In genomic region chr19:18321729-18322091, GRCh38 we compare ENCODE assay signal across 8 cellular contexts. TPM values are rescaled to one million over a fixed set of nuclear protein-coding genes. Genes with fewer than 3 reads are reported as not detected.
DNase-seq lines count a peak whose midpoint lies in the region; TF ChIP-seq lines count a peak whose summit lies in the region.

No MANE protein-coding gene starts in this region.

- H3K27ac Mint-ChIP-seq in activated CD4-positive, alpha-beta memory T cell treated with anti-CD3 and anti-CD28 coated beads, Interleukin-2, amount 10 ng/mL, durations not matched to agents 7 days and 5 days, result peak overlapping the region; percentile 96

- no peaks in the 10 kb centered on the region for H3K36me3 ChIP-seq in vagina

- peak overlapping the region; percentile 89 for H3K27ac ChIP-seq in vagina

- CTCF ChIA-PET in activated CD4-positive, alpha-beta memory T cell treated with anti-CD3 and anti-CD28 coated beads, Interleukin-2, amount 10 ng/mL, durations not matched to agents 7 days and 5 days (lab: Charles Lee), result interaction anchor here (0.7 to 13.8 kb wide), 15 partner anchors 10 to 170 kb away, joined by 3 to 393 read pairs (median 5); partner anchors contain the start of genes IQCN, JUND and RAB3A
- CTCF ChIA-PET in HEK293T (lab: Yijun Ruan, JAX), result interaction anchor here (1.2 to 3.6 kb wide), 3 partner anchors 17 to 46 kb away, joined by 7 to 59 read pairs (median 8); partner anchors contain the start of gene JUND

- DNase-seq in stimulated activated CD4-positive, alpha-beta T cell treated with anti-CD3 and anti-CD28 coated beads, Interleukin-1b, Interleukin-23, amount 100 ng/mL, for 48 hours, result peak; percentile 44
- no peak for DNase-seq in stimulated activated CD4-positive, alpha-beta T cell treated with anti-CD3 and anti-CD28 coated beads, Interleukin-4, amount 100 ng/mL, for 4 hours
- DNase-seq in activated CD4-positive, alpha-beta memory T cell treated with anti-CD3 and anti-CD28 coated beads, Interleukin-2, amount 10 ng/mL, durations not matched to agents 7 days and 5 days, result peak; percentile 61
- DNase-seq in islet precursor cell, result peak; percentile 85
- no peak for DNase-seq in vagina (ENCODE audit: extremely low spot score in 2 of 2)
- DNase-seq in HPDE6-E6E7 (ENCODE audit: extremely low spot score), result no peak
- DNase-seq in NCI-H2171 treated with DMSO at 0.1 percent for 48 hours (lab: John Stamatoyannopoulos, UW), result no peak
- no peak for DNase-seq in HEK293T (ENCODE audit: extremely low spot score)

- H3K27me3 Mint-ChIP-seq in activated CD4-positive, alpha-beta memory T cell treated with anti-CD3 and anti-CD28 coated beads, Interleukin-2, amount 10 ng/mL, durations not matched to agents 7 days and 5 days, result no peaks in the 10 kb centered on the region

- no peaks in the 10 kb centered on the region for H3K9me3 Mint-ChIP-seq in activated CD4-positive, alpha-beta memory T cell treated with anti-CD3 and anti-CD28 coated beads, Interleukin-2, amount 10 ng/mL, durations not matched to agents 7 days and 5 days

- peaks cover 61% of the 10 kb centered on the region for H3K4me1 Mint-ChIP-seq in activated CD4-positive, alpha-beta memory T cell treated with anti-CD3 and anti-CD28 coated beads, Interleukin-2, amount 10 ng/mL, durations not matched to agents 7 days and 5 days

- H3K4me3 ChIP-seq in vagina, result peak overlapping the region; percentile 71 to 73

- intact Hi-C loops in vagina (cut with DNase I), result no loop called here

- H3K4me3 Mint-ChIP-seq in activated CD4-positive, alpha-beta memory T cell treated with anti-CD3 and anti-CD28 coated beads, Interleukin-2, amount 10 ng/mL, durations not matched to agents 7 days and 5 days, result peak overlapping the region; percentile 91

- TF ChIP-seq CTCF in vagina (IDR thresholded peaks at IDR 0.05), result no peak

- no peaks in the 10 kb centered on the region for H3K9me3 ChIP-seq in vagina

- H3K36me3 Mint-ChIP-seq in activated CD4-positive, alpha-beta memory T cell treated with anti-CD3 and anti-CD28 coated beads, Interleukin-2, amount 10 ng/mL, durations not matched to agents 7 days and 5 days (ENCODE audit: low read depth), result peaks cover 42% of the 10 kb centered on the region

- H3K27me3 ChIP-seq in vagina, result no peaks in the 10 kb centered on the region

- TF ChIP-seq POLR2A in vagina (IDR thresholded peaks at IDR 0.05), result no peak

- peaks cover 40% of the 10 kb centered on the region for H3K4me1 ChIP-seq in vagina

- POLR2A ChIA-PET in activated CD4-positive, alpha-beta memory T cell treated with anti-CD3 and anti-CD28 coated beads, Interleukin-2, amount 10 ng/mL, durations not matched to agents 7 days and 5 days (lab: Charles Lee), result interaction anchor here (0.9 to 25.3 kb wide), 16 partner anchors 9 to 1012 kb away, joined by 3 to 1184 read pairs (median 6); partner anchors contain the start of genes DDA1, IQCN, JUND and MPV17L2
- POLR2A ChIA-PET in HEK293T (lab: Yijun Ruan, JAX), result interaction anchor here (0.8 to 21.8 kb wide), 16 partner anchors 8 to 99 kb away, joined by 3 to 491 read pairs (median 6); partner anchors contain the start of genes IQCN, JUND and SSBP4

TF ChIP-seq in HEK293T, 16 proteins besides CTCF, POLR2A, EP300 and RAD21:
- no peak for TF ChIP-seq SUZ12 (IDR thresholded peaks at IDR 0.05)
- TF ChIP-seq SP1 (IDR thresholded peaks at IDR 0.05), result no peak
- TF ChIP-seq LEF1 (IDR thresholded peaks at IDR 0.05; ENCODE audit: borderline replicate concordance), result no peak
- TF ChIP-seq CTBP1 (IDR thresholded peaks at IDR 0.05; ENCODE audit: borderline replicate concordance), result no peak
- no peak for TF ChIP-seq ARNT (IDR thresholded peaks at IDR 0.05)
- no peak for TF ChIP-seq ELF4 (IDR thresholded peaks at IDR 0.05)
- TF ChIP-seq L3MBTL2 (conservative IDR thresholded peaks at IDR 0.05), result no peak
- TF ChIP-seq ZNF384 (IDR thresholded peaks at IDR 0.05), result no peak
- TF ChIP-seq FOXK2 (IDR thresholded peaks at IDR 0.05), result no peak
- no peak for TF ChIP-seq FOXA1 (IDR thresholded peaks at IDR 0.05)

RNA-seq across cellular contexts. Expression of gene LSM4, which starts 1.2 kb away (rescaled TPM):
- total RNA-seq in activated CD4-positive, alpha-beta memory T cell treated with anti-CD3 and anti-CD28 coated beads, Interleukin-2, amount 10 ng/mL, durations not matched to agents 7 days and 5 days, result 100 to 1,000 TPM; 180 to 186 TPM
- total RNA-seq in vagina, result 54.3 TPM

RNA-seq across cellular contexts. Expression of gene PGPEP1, which starts 18.7 kb away (rescaled TPM):
- total RNA-seq in activated CD4-positive, alpha-beta memory T cell treated with anti-CD3 and anti-CD28 coated beads, Interleukin-2, amount 10 ng/mL, durations not matched to agents 7 days and 5 days, result 10 to 100 TPM; 42.7 to 44.0 TPM
- 27.5 TPM for total RNA-seq in vagina

RNA-seq across cellular contexts. Expression of gene JUND, which starts 40.3 kb away (rescaled TPM):
- total RNA-seq in activated CD4-positive, alpha-beta memory T cell treated with anti-CD3 and anti-CD28 coated beads, Interleukin-2, amount 10 ng/mL, durations not matched to agents 7 days and 5 days, result 100 to 1,000 TPM; 390 to 402 TPM
- 531 TPM for total RNA-seq in vagina

RNA-seq across cellular contexts. Expression of gene IQCN, which starts 47.5 kb away (rescaled TPM):
- 1 to 10 TPM; 1.6 to 1.7 TPM for total RNA-seq in activated CD4-positive, alpha-beta memory T cell treated with anti-CD3 and anti-CD28 coated beads, Interleukin-2, amount 10 ng/mL, durations not matched to agents 7 days and 5 days
- total RNA-seq in vagina, result 4.4 TPM

Comparison
In these comparisons a context has a peak if more than half of its experiments do, and no peak if none do; other contexts are left out.
1. DNase-seq: peak in stimulated activated CD4-positive, alpha-beta T cell treated with anti-CD3 and anti-CD28 coated beads, Interleukin-1b, Interleukin-23, amount 100 ng/mL, for 48 hours (single experiment), activated CD4-positive, alpha-beta memory T cell treated with anti-CD3 and anti-CD28 coated beads, Interleukin-2, amount 10 ng/mL, durations not matched to agents 7 days and 5 days (single experiment) and islet precursor cell (single experiment); none in stimulated activated CD4-positive, alpha-beta T cell treated with anti-CD3 and anti-CD28 coated beads, Interleukin-4, amount 100 ng/mL, for 4 hours (0 of 2), vagina (0 of 2), HPDE6-E6E7 (single experiment), NCI-H2171 treated with DMSO at 0.1 percent for 48 hours (single experiment) and HEK293T (single experiment).